ENCODE assay signal across 24 cellular contexts in genomic region chr5:81003987-81004386, GRCh38. TPM values are rescaled to one million over a fixed set of nuclear protein-coding genes. Genes with fewer than 3 reads are reported as not detected.
DNase-seq lines count a peak whose midpoint lies in the region; ATAC-seq and TF ChIP-seq lines count a peak whose summit lies in the region.
"Had no signal": no experiment of that assay in that cellular context is flagged by ENCODE, and none has a peak within 500 bp of the region (broad histone marks: within the 10 kb centered on the region; RNA-seq: fewer than 3 reads in every experiment).

No MANE protein-coding gene starts in this region.

- peak overlapping the region in 1 of 2 experiments; percentile 59; a peak in 1 of 4 replicates for H4K8ac ChIP-seq in IMR-90 (ENCODE audit: low read depth in 2 of 2, low read length in 2 of 2)

- TF ChIP-seq RAD21 in IMR-90 (IDR thresholded peaks at IDR 0.05; ENCODE audit: low read length): no peak

- H4K20me1 ChIP-seq in IMR-90 (ENCODE audit: insufficient read depth, low read length): peaks cover 16% of the 10 kb centered on the region

- H3K4me1 Mint-ChIP-seq in activated naive CD4-positive, alpha-beta T cell treated with anti-CD3 and anti-CD28 coated beads for 36 hours (ENCODE audit: low read depth): peaks cover 74% of the 10 kb centered on the region
- peaks cover 75% of the 10 kb centered on the region for H3K4me1 Mint-ChIP-seq in activated naive CD8-positive, alpha-beta T cell treated with anti-CD3 and anti-CD28 coated beads for 36 hours
- H3K4me1 Mint-ChIP-seq: neural progenitor cell had no signal

- H4K91ac ChIP-seq in IMR-90 (ENCODE audit: insufficient read depth, low read depth, low read length): no peak overlapping the region

- CTCF ChIA-PET in activated naive CD4-positive, alpha-beta T cell treated with anti-CD3 and anti-CD28 coated beads for 36 hours (lab: Charles Lee): interaction anchor here (1.3 to 1.6 kb wide), 2 partner anchors 17 to 28 kb away, joined by 4 read pairs; no protein-coding TSS in a partner anchor
- CTCF ChIA-PET in IMR-90 (lab: Yijun Ruan, JAX): no interaction called here

- H3K9me3 Mint-ChIP-seq in activated naive CD4-positive, alpha-beta T cell treated with anti-CD3 and anti-CD28 coated beads for 36 hours: no peaks in the 10 kb centered on the region
- peaks cover 4% of the 10 kb centered on the region for H3K9me3 Mint-ChIP-seq in activated naive CD8-positive, alpha-beta T cell treated with anti-CD3 and anti-CD28 coated beads for 36 hours
- H3K9me3 Mint-ChIP-seq: neural progenitor cell; stimulated activated effector memory CD8-positive, alpha-beta T cell treated with anti-CD3 and anti-CD28 coated beads, Interleukin-12 subunit alpha, Interleukin-12 subunit beta, amount 100 ng/mL, for 72 hours had no signal

- intact Hi-C loops in activated naive CD4-positive, alpha-beta T cell treated with anti-CD3 and anti-CD28 coated beads for 36 hours (cut with micrococcal nuclease): loop anchor here (10.0 kb wide), 1 partner anchor 879 kb away; no protein-coding TSS in a partner anchor
- intact Hi-C loops in IMR-90 (cut with micrococcal nuclease) (no loop called here), sciatic nerve (cut with DNase I) (no loop called here)

- peak overlapping the region; percentile 41 for H3K4ac ChIP-seq in IMR-90 (ENCODE audit: low read depth, low read length)

- H3K27ac ChIP-seq in IMR-90 (ENCODE audit: insufficient read depth, low read length): peak overlapping the region; percentile 54; the same call in 1 of the 2 replicates
- H3K27ac ChIP-seq: neural progenitor cell, SK-N-MC, thyroid gland had no signal

- no peak for TF ChIP-seq CTCF in IMR-90 (conservative IDR thresholded peaks at IDR 0.05; ENCODE audit: low read depth, low read length)

- no peak overlapping the region for H3K9ac ChIP-seq in IMR-90 (ENCODE audit: low read depth, low read length)
- H3K9ac ChIP-seq: neural progenitor cell had no signal

- H2AK5ac ChIP-seq in IMR-90 (ENCODE audit: low read depth, low read length): peak overlapping the region; percentile 40; the same call in 1 of the 2 replicates

- H2BK5ac ChIP-seq in IMR-90 (ENCODE audit: low read depth, low read length, poor library complexity, severe bottlenecking): no peak overlapping the region

- peaks cover 33 to 75% of the 10 kb centered on the region in 2 experiments for H3K79me1 ChIP-seq in IMR-90 (ENCODE audit: low read depth in 1 of 2, low read length in 2 of 2)

- H2BK20ac ChIP-seq in IMR-90 (ENCODE audit: low read depth, low read length): peak overlapping the region; percentile 40

- no peaks in the 10 kb centered on the region for H3K9me3 ChIP-seq in IMR-90 (ENCODE audit: control insufficient read depth, insufficient read depth, low read length)
- H3K9me3 ChIP-seq: mucosa of descending colon, thyroid gland had no signal

- no peak for DNase-seq in activated naive CD4-positive, alpha-beta T cell treated with anti-CD3 and anti-CD28 coated beads for 36 hours
- no peak for DNase-seq in activated naive CD4-positive, alpha-beta T cell treated with Interleukin-2 at 50 U/mL for 16 hours
- DNase-seq in IMR-90 (no peak), sciatic nerve (ENCODE audit: low spot score) (no peak), NCI-H2081 treated with DMSO at 0.1 percent for 48 hours (lab: John Stamatoyannopoulos, UW) (no peak)
- DNase-seq in activated naive CD8-positive, alpha-beta T cell treated with anti-CD3 and anti-CD28 coated beads for 36 hours: no peak
- DNase-seq: activated CD4-positive, CD25-positive, alpha-beta regulatory T cell; activated CD8-positive, alpha-beta memory T cell treated with anti-CD3 and anti-CD28 coated beads, Interleukin-2, amount 10 ng/mL, durations not matched to agents 7 days and 5 days; effector memory CD4-positive, alpha-beta T cell; foreskin melanocyte; GF-D8; HCEC 1CT; hypothalamus; mucosa of descending colon; NCI-H1436; NCI-H524 treated with DMSO at 0.1 percent for 48 hours; small intestine; stimulated activated CD4-positive, alpha-beta T cell treated with anti-CD3 and anti-CD28 coated beads, Interleukin-2, amount 100 ng/mL, for 24 hours; thyroid gland had no signal

- no peak overlapping the region for H2AK9ac ChIP-seq in IMR-90 (replicated peaks; ENCODE audit: low read depth, low read length, poor library complexity)

- no CpG with 5 or more reads among the region's 3 CpGs for WGBS in IMR-90 (ENCODE audit: extremely low coverage in 2 of 2, insufficient read length in 1 of 2), 2 experiments

- H3K4me3 Mint-ChIP-seq in activated naive CD4-positive, alpha-beta T cell treated with anti-CD3 and anti-CD28 coated beads for 36 hours: peak overlapping the region; percentile 25
- H3K4me3 Mint-ChIP-seq in activated naive CD8-positive, alpha-beta T cell treated with anti-CD3 and anti-CD28 coated beads for 36 hours: no peak overlapping the region
- H3K4me3 Mint-ChIP-seq: activated CD8-positive, alpha-beta memory T cell treated with anti-CD3 and anti-CD28 coated beads, Interleukin-2, amount 10 ng/mL, durations not matched to agents 7 days and 5 days; neural progenitor cell; stimulated activated effector memory CD8-positive, alpha-beta T cell treated with anti-CD3 and anti-CD28 coated beads, Interleukin-12 subunit alpha, Interleukin-12 subunit beta, amount 100 ng/mL, for 72 hours had no signal

- no peak overlapping the region for H3K56ac ChIP-seq in IMR-90 (ENCODE audit: extremely low read depth, insufficient read depth, low read length)

- no peak overlapping the region; the same call in 2 of the 3 replicates for H2BK15ac ChIP-seq in IMR-90 (ENCODE audit: low read depth, low read length)

- peaks cover 10% of the 10 kb centered on the region for H3K36me3 Mint-ChIP-seq in activated naive CD4-positive, alpha-beta T cell treated with anti-CD3 and anti-CD28 coated beads for 36 hours (ENCODE audit: low read depth)
- peaks cover 22% of the 10 kb centered on the region for H3K36me3 Mint-ChIP-seq in activated naive CD8-positive, alpha-beta T cell treated with anti-CD3 and anti-CD28 coated beads for 36 hours
- H3K36me3 Mint-ChIP-seq: neural progenitor cell; stimulated activated effector memory CD8-positive, alpha-beta T cell treated with anti-CD3 and anti-CD28 coated beads, Interleukin-12 subunit alpha, Interleukin-12 subunit beta, amount 100 ng/mL, for 72 hours had no signal

- H3K14ac ChIP-seq in IMR-90 (replicated peaks; ENCODE audit: low read depth, low read length): peak overlapping the region; percentile 69

- dilution Hi-C loops in IMR-90 (cut with HindIII; ENCODE audit: low sequenced_read_pairs, unreplicated experiment): no loop called here

- no peaks in the 10 kb centered on the region for H3K27me3 ChIP-seq in IMR-90 (ENCODE audit: control insufficient read depth, insufficient read depth, low read length)
- H3K27me3 ChIP-seq: neural progenitor cell, thyroid gland had no signal

- in situ Hi-C loops in IMR-90 (cut with MboI; ENCODE audit: low sequenced_read_pairs): no loop called here

- no peak overlapping the region for H3K18ac ChIP-seq in IMR-90 (ENCODE audit: low read depth, low read length)

- H3K4me3 ChIP-seq in IMR-90 (ENCODE audit: insufficient read depth, low read depth, low read length): no peak overlapping the region
- H3K4me3 ChIP-seq: mucosa of descending colon, neural progenitor cell, SK-N-MC, thyroid gland had no signal

- no peak overlapping the region for H4K5ac ChIP-seq in IMR-90 (ENCODE audit: low read depth, low read length)

- no peaks in the 10 kb centered on the region for H3K36me3 ChIP-seq in IMR-90 (ENCODE audit: control insufficient read depth, insufficient read depth, low read length)
- H3K36me3 ChIP-seq: neural progenitor cell, thyroid gland had no signal

- H3K23ac ChIP-seq in IMR-90 (ENCODE audit: low read depth, low read length): peak overlapping the region; percentile 0; the same call in 1 of the 2 replicates

- peak overlapping the region; percentile 80 for H3K27ac Mint-ChIP-seq in activated naive CD4-positive, alpha-beta T cell treated with anti-CD3 and anti-CD28 coated beads for 36 hours
- peak overlapping the region; percentile 87 for H3K27ac Mint-ChIP-seq in activated naive CD8-positive, alpha-beta T cell treated with anti-CD3 and anti-CD28 coated beads for 36 hours
- H3K27ac Mint-ChIP-seq: activated CD8-positive, alpha-beta memory T cell treated with anti-CD3 and anti-CD28 coated beads, Interleukin-2, amount 10 ng/mL, durations not matched to agents 7 days and 5 days; neural progenitor cell; stimulated activated effector memory CD8-positive, alpha-beta T cell treated with anti-CD3 and anti-CD28 coated beads, Interleukin-12 subunit alpha, Interleukin-12 subunit beta, amount 100 ng/mL, for 72 hours had no signal

- BruUV-seq in IMR-90 (replicated peaks; lab: Mats Ljungman, UMichigan): no TSS peak

- ATAC-seq in IMR-90 (ENCODE audit: low read depth): peak; percentile 66
- peak; percentile 40 for ATAC-seq in sciatic nerve
- ATAC-seq in GM19324 (IDR thresholded peaks at IDR 0.05; ENCODE audit: low FRiP score, unreplicated experiment): no peak
- no peak for ATAC-seq in HG02973 (IDR thresholded peaks at IDR 0.05; ENCODE audit: unreplicated experiment)
- ATAC-seq: activated CD8-positive, alpha-beta memory T cell treated with anti-CD3 and anti-CD28 coated beads, Interleukin-2, amount 10 ng/mL, durations not matched to agents 7 days and 5 days; mucosa of descending colon; stimulated activated effector memory CD8-positive, alpha-beta T cell treated with anti-CD3 and anti-CD28 coated beads, Interleukin-12 subunit alpha, Interleukin-12 subunit beta, amount 100 ng/mL, for 72 hours had no signal

- peak overlapping the region; percentile 55 for H2AFZ ChIP-seq in IMR-90 (replicated peaks; ENCODE audit: low read length, poor library complexity)
- H2AFZ ChIP-seq: neural progenitor cell had no signal

- no peaks in the 10 kb centered on the region for H3K27me3 Mint-ChIP-seq in activated naive CD4-positive, alpha-beta T cell treated with anti-CD3 and anti-CD28 coated beads for 36 hours (ENCODE audit: low read depth)
- no peaks in the 10 kb centered on the region for H3K27me3 Mint-ChIP-seq in activated naive CD8-positive, alpha-beta T cell treated with anti-CD3 and anti-CD28 coated beads for 36 hours
- H3K27me3 Mint-ChIP-seq: activated CD8-positive, alpha-beta memory T cell treated with anti-CD3 and anti-CD28 coated beads, Interleukin-2, amount 10 ng/mL, durations not matched to agents 7 days and 5 days had no signal

- H3K9me1 ChIP-seq in IMR-90 (ENCODE audit: insufficient read depth, low read length): peaks cover 8% of the 10 kb centered on the region; the same call in 1 of the 2 replicates

- peaks cover 6% of the 10 kb centered on the region for H3K4me1 ChIP-seq in IMR-90 (ENCODE audit: control insufficient read depth, insufficient read depth, low read length)
- H3K4me1 ChIP-seq: neural progenitor cell, thyroid gland had no signal

- POLR2A ChIA-PET in IMR-90 (lab: Charles Lee; ENCODE audit: unreplicated experiment): no interaction called here

- TF ChIP-seq POLR2A in IMR-90 (IDR thresholded peaks at IDR 0.05; ENCODE audit: low read depth, low read length): no peak

- H3K4me2 ChIP-seq in IMR-90 (ENCODE audit: low read depth, low read length): peak overlapping the region; percentile 40
- H3K4me2 ChIP-seq: neural progenitor cell had no signal

- H2BK120ac ChIP-seq in IMR-90 (ENCODE audit: low read depth, low read length): peak overlapping the region; percentile 17; the same call in 1 of the 2 replicates

RNA-seq across cellular contexts. Expression of gene RASGRF2, which starts 43.8 kb away (rescaled TPM):
- total RNA-seq in activated naive CD4-positive, alpha-beta T cell treated with anti-CD3 and anti-CD28 coated beads for 36 hours: 10 to 100 TPM in 1 of 2 experiments, 1 to 10 TPM in 1; 9.2 to 10.8 TPM
- total RNA-seq in IMR-90 (2012; rRNA removed): 5.0 and 5.3 TPM in 2 replicates
- polyA plus RNA-seq in IMR-90 (2012; rRNA removed): 2.9 and 3.0 TPM in 2 replicates
- 1.1 and 1.3 TPM in 2 replicates for polyA plus RNA-seq in IMR-90 (2012; cell fraction: cytosol; rRNA removed)
- polyA plus RNA-seq in IMR-90 (2012; cell fraction: nucleus; rRNA removed; ENCODE audit: low replicate concordance): 2.3 and 7.5 TPM in 2 replicates
- 10 to 100 TPM; 12.3 to 13.3 TPM for total RNA-seq in activated naive CD8-positive, alpha-beta T cell treated with anti-CD3 and anti-CD28 coated beads for 36 hours
- 63.8 TPM for total RNA-seq in sciatic nerve

Comparison
In these comparisons a context has a peak if more than half of its experiments do, and no peak if none do; other contexts are left out.
1. ATAC-seq: peak in IMR-90 (single experiment) and sciatic nerve (single experiment); none in GM19324 (single experiment) and HG02973 (single experiment).